Comparison of ENCODE assay signal across 8 cellular contexts in genomic region chr2:237998530-237998929, GRCh38. TPM values are rescaled to one million over a fixed set of nuclear protein-coding genes. Genes with fewer than 3 reads are reported as not detected.
DNase-seq lines count a peak whose midpoint lies in the region; ATAC-seq and TF ChIP-seq lines count a peak whose summit lies in the region.
"Had no signal": no experiment of that assay in that cellular context is flagged by ENCODE, and none has a peak within 500 bp of the region (broad histone marks: within the 10 kb centered on the region; RNA-seq: fewer than 3 reads in every experiment).

No MANE protein-coding gene starts in this region.

- peaks cover 3% of the 10 kb centered on the region for H3K4me1 ChIP-seq in vagina

- POLR2A ChIA-PET in activated B cell treated with CpG ODN at 0.5 μM for 24 hours (lab: Charles Lee): no interaction called here

- H3K4me3 ChIP-seq in vagina: no peak overlapping the region

- no peaks in the 10 kb centered on the region for H3K27me3 Mint-ChIP-seq in activated B cell treated with CpG ODN at 0.5 μM for 24 hours
- H3K27me3 Mint-ChIP-seq: brain had no signal

- H3K27me3 ChIP-seq in vagina: no peaks in the 10 kb centered on the region

- H3K27ac ChIP-seq in vagina: no peak overlapping the region

- no peaks in the 10 kb centered on the region for H3K9me3 Mint-ChIP-seq in activated B cell treated with CpG ODN at 0.5 μM for 24 hours

- peak overlapping the region; percentile 48 for H3K4me3 Mint-ChIP-seq in activated B cell treated with CpG ODN at 0.5 μM for 24 hours
- H3K4me3 Mint-ChIP-seq: brain had no signal

- peaks cover 36% of the 10 kb centered on the region for H3K36me3 Mint-ChIP-seq in activated B cell treated with CpG ODN at 0.5 μM for 24 hours (ENCODE audit: low read depth)

- H3K27ac Mint-ChIP-seq in activated B cell treated with CpG ODN at 0.5 μM for 24 hours: peak overlapping the region; percentile 56
- H3K27ac Mint-ChIP-seq: brain had no signal

- peak; percentile 74 for ATAC-seq in GM19324 (IDR thresholded peaks at IDR 0.05; ENCODE audit: low FRiP score, unreplicated experiment)
- ATAC-seq in HG02884 (IDR thresholded peaks at IDR 0.05; ENCODE audit: unreplicated experiment): peak; percentile 79
- peak; percentile 62 for ATAC-seq in activated B cell treated with CpG ODN at 0.5 μM for 24 hours (ENCODE audit: low read depth)
- peak; percentile 82 for ATAC-seq in omental fat pad (ENCODE audit: low FRiP score)

- no peaks in the 10 kb centered on the region for H3K36me3 ChIP-seq in vagina

- CTCF ChIA-PET in activated B cell treated with CpG ODN at 0.5 μM for 24 hours (lab: Charles Lee): no interaction called here

- TF ChIP-seq CTCF in activated B cell treated with CpG ODN at 0.5 μM for 24 hours (IDR thresholded peaks at IDR 0.05) (no peak), omental fat pad (IDR thresholded peaks at IDR 0.05) (no peak), vagina (IDR thresholded peaks at IDR 0.05) (no peak)

- TF ChIP-seq POLR2A in vagina (IDR thresholded peaks at IDR 0.05): no peak

- DNase-seq in activated B cell treated with CpG ODN at 0.5 μM for 24 hours (no peak), omental fat pad (ENCODE audit: low spot score) (no peak), vagina (ENCODE audit: extremely low spot score in 2 of 2) (no peak), NCI-H1930 (lab: John Stamatoyannopoulos, UW) (no peak)
- no peak for DNase-seq in NK-92 treated with Interleukin-12 subunit alpha and Interleukin-12 subunit beta, amount 100 ng/mL, for 24 hours (lab: John Stamatoyannopoulos, UW)

- H3K4me1 Mint-ChIP-seq in activated B cell treated with CpG ODN at 0.5 μM for 24 hours: peaks cover 17% of the 10 kb centered on the region

- no peaks in the 10 kb centered on the region for H3K9me3 ChIP-seq in vagina

- intact Hi-C loops in activated B cell treated with CpG ODN at 0.5 μM for 24 hours (cut with micrococcal nuclease) (loop anchor here (1.0 kb wide), 1 partner anchor 32 kb away; no protein-coding TSS in a partner anchor), vagina (cut with DNase I) (no loop called here)

RNA-seq across cellular contexts. Expression of gene UBE2F, which starts 31.7 kb away (rescaled TPM):
- 32.4 and 41.2 TPM in 2 replicates for total RNA-seq in activated B cell treated with CpG ODN at 0.5 μM for 24 hours
- total RNA-seq in omental fat pad: 10 to 100 TPM; 36.3 to 59.9 (median 51.3) TPM
- total RNA-seq in vagina: 57.0 TPM
